In genomic region chr3:112132975-112133448, GRCh38 we compare ENCODE assay signal across 8 cellular contexts. TPM values are rescaled to one million over a fixed set of nuclear protein-coding genes. Genes with fewer than 3 reads are reported as not detected.
A peak's percentile ranks its signal among the peaks of the same experiment; 100 is the strongest.
DNase-seq lines count a peak whose midpoint lies in the region; ATAC-seq and TF ChIP-seq lines count a peak whose summit lies in the region.

Gene GCSAM, minus strand, starts transcription at chr3:112133248. Its CDS starts 128 bp downstream, at chr3:112133120.

- no peaks in the 10 kb centered on the region for H3K9me3 Mint-ChIP-seq in activated CD4-positive, alpha-beta memory T cell treated with anti-CD3 and anti-CD28 coated beads, Interleukin-2, amount 10 ng/mL, durations not matched to agents 7 days and 5 days
- H3K9me3 Mint-ChIP-seq in chondrocyte (ENCODE audit: low read depth) = no peaks in the 10 kb centered on the region

- intact Hi-C loops in heart left ventricle (cut with DNase I) = loop anchor here in 5 of 10 donors (5.0 to 10.0 kb wide), 3 partner anchors 382 to 392 kb away; no protein-coding TSS in a partner anchor

- POLR2A ChIA-PET in activated CD4-positive, alpha-beta memory T cell treated with anti-CD3 and anti-CD28 coated beads, Interleukin-2, amount 10 ng/mL, durations not matched to agents 7 days and 5 days (lab: Charles Lee) = interaction anchor here (0.7 to 1.7 kb wide), 8 partner anchors 13 to 384 kb away, joined by 3 to 5 read pairs (median 4); partner anchors contain the start of genes ABHD10 and CD200
- POLR2A ChIA-PET in HEK293T (lab: Yijun Ruan, JAX) = no interaction called here

- no peak for TF ChIP-seq POLR2A in heart left ventricle (IDR thresholded peaks at IDR 0.05)

- peaks cover 0 to 61% (median 0%) of the 10 kb centered on the region in 12 donors for H3K4me1 ChIP-seq in heart left ventricle

- peaks cover 17% of the 10 kb centered on the region for H3K36me3 Mint-ChIP-seq in activated CD4-positive, alpha-beta memory T cell treated with anti-CD3 and anti-CD28 coated beads, Interleukin-2, amount 10 ng/mL, durations not matched to agents 7 days and 5 days (ENCODE audit: low read depth)
- H3K36me3 Mint-ChIP-seq in chondrocyte (ENCODE audit: low read depth) = no peaks in the 10 kb centered on the region

- H3K27ac Mint-ChIP-seq in activated CD4-positive, alpha-beta memory T cell treated with anti-CD3 and anti-CD28 coated beads, Interleukin-2, amount 10 ng/mL, durations not matched to agents 7 days and 5 days = peak within 1 kb of the TSS; percentile 85
- no peak within 1 kb of the TSS for H3K27ac Mint-ChIP-seq in chondrocyte (ENCODE audit: unreplicated experiment)

- no peaks in the 10 kb centered on the region for H3K27me3 ChIP-seq in HL-60 (ENCODE audit: insufficient read depth, poor library complexity, severe bottlenecking)
- H3K27me3 ChIP-seq in heart left ventricle = no peaks in the 10 kb centered on the region

- DNase-seq in CD1c-positive myeloid dendritic cell (ENCODE audit: extremely low spot score) (peak; percentile 65), HL-60 (ENCODE audit: low read depth in 1 of 2, low spot score in 1 of 2) (peak; percentile 27 to 90), heart left ventricle (peak in 4 of 5 donors; percentile 42 to 70 (median 44)), HEK293T (ENCODE audit: extremely low spot score) (no peak), chondrocyte (ENCODE audit: low spot score) (no peak)
- DNase-seq in activated CD4-positive, alpha-beta memory T cell treated with anti-CD3 and anti-CD28 coated beads, Interleukin-2, amount 10 ng/mL, durations not matched to agents 7 days and 5 days = peak; percentile 75
- DNase-seq in stimulated activated CD8-positive, alpha-beta memory T cell treated with anti-CD3 and anti-CD28 coated beads, Interleukin-12 subunit alpha, Interleukin-12 subunit beta, amount 100 ng/mL, for 24 hours (ENCODE audit: extremely low read depth) = peak; percentile 31

- CTCF ChIA-PET in activated CD4-positive, alpha-beta memory T cell treated with anti-CD3 and anti-CD28 coated beads, Interleukin-2, amount 10 ng/mL, durations not matched to agents 7 days and 5 days (lab: Charles Lee) = interaction anchor here (1.0 to 1.9 kb wide), 2 partner anchors 8 to 21 kb away, joined by 3 to 4 read pairs; no protein-coding TSS in a partner anchor
- CTCF ChIA-PET in HEK293T (lab: Yijun Ruan, JAX) = no interaction called here

- H3K27ac ChIP-seq in HL-60 (replicated peaks) (peak within 1 kb of the TSS; percentile 22), heart left ventricle (peak within 1 kb of the TSS in 1 of 12 donors; percentile 72)

- peak within 1 kb of the TSS; percentile 87 for H3K4me3 Mint-ChIP-seq in activated CD4-positive, alpha-beta memory T cell treated with anti-CD3 and anti-CD28 coated beads, Interleukin-2, amount 10 ng/mL, durations not matched to agents 7 days and 5 days
- no peak within 1 kb of the TSS for H3K4me3 Mint-ChIP-seq in chondrocyte (ENCODE audit: unreplicated experiment)

- no peak for TF ChIP-seq CTCF in HL-60 (IDR thresholded peaks at IDR 0.05; ENCODE audit: insufficient read depth, low read length)
- no peak for TF ChIP-seq CTCF in heart left ventricle (IDR thresholded peaks at IDR 0.05)
- no peak for TF ChIP-seq CTCF in chondrocyte (IDR thresholded peaks at IDR 0.05)

- H3K9me3 ChIP-seq in heart left ventricle = no peaks in the 10 kb centered on the region

- 49 to 59% (median 55%) methylated on average over 5 of the region's 5 CpGs for WGBS in heart left ventricle, 4 donors

- no peak within 1 kb of the TSS for H3K4me3 ChIP-seq in HL-60 (replicated peaks; ENCODE audit: insufficient read depth, low read length)
- H3K4me3 ChIP-seq in heart left ventricle = peak within 1 kb of the TSS in 1 of 12 donors; percentile 43

- ATAC-seq in GM19468 (IDR thresholded peaks at IDR 0.05; ENCODE audit: extremely low read depth, unreplicated experiment) = peak; percentile 54
- peak; percentile 70 to 87 (median 78) for ATAC-seq in heart left ventricle

- no peaks in the 10 kb centered on the region for H3K27me3 Mint-ChIP-seq in activated CD4-positive, alpha-beta memory T cell treated with anti-CD3 and anti-CD28 coated beads, Interleukin-2, amount 10 ng/mL, durations not matched to agents 7 days and 5 days
- peaks cover 2% of the 10 kb centered on the region for H3K27me3 Mint-ChIP-seq in chondrocyte (ENCODE audit: low read depth)

- H3K4me1 Mint-ChIP-seq in activated CD4-positive, alpha-beta memory T cell treated with anti-CD3 and anti-CD28 coated beads, Interleukin-2, amount 10 ng/mL, durations not matched to agents 7 days and 5 days = peaks cover 77% of the 10 kb centered on the region
- H3K4me1 Mint-ChIP-seq in chondrocyte (ENCODE audit: low read depth) = no peaks in the 10 kb centered on the region

- peaks cover 0 to 4% (median 0%) of the 10 kb centered on the region in 9 donors for H3K36me3 ChIP-seq in heart left ventricle

TF ChIP-seq in HEK293T, 16 proteins besides CTCF, POLR2A, EP300 and RAD21:
- TF ChIP-seq TARDBP (IDR thresholded peaks at IDR 0.05) (no peak), ARNT (IDR thresholded peaks at IDR 0.05) (no peak), FOXK2 (IDR thresholded peaks at IDR 0.05) (no peak), LEF1 (IDR thresholded peaks at IDR 0.05; ENCODE audit: borderline replicate concordance) (no peak), HDGF (IDR thresholded peaks at IDR 0.05; ENCODE audit: borderline replicate concordance) (no peak), BHLHE40 (IDR thresholded peaks at IDR 0.05; ENCODE audit: borderline replicate concordance) (no peak), CTBP1 (IDR thresholded peaks at IDR 0.05; ENCODE audit: borderline replicate concordance) (no peak), NFRKB (IDR thresholded peaks at IDR 0.05) (no peak)

RNA-seq across cellular contexts. Expression of gene GCSAM, which starts in this region (rescaled TPM):
- 10 to 100 TPM; 19.6 to 19.9 TPM for total RNA-seq in activated CD4-positive, alpha-beta memory T cell treated with anti-CD3 and anti-CD28 coated beads, Interleukin-2, amount 10 ng/mL, durations not matched to agents 7 days and 5 days
- under 1 TPM in 2 of 9 donors, not detected in 7; 0.27 to 0.59 TPM for total RNA-seq in heart left ventricle
- under 1 TPM in 1 of 2 donors, not detected in 1; 0.12 TPM for polyA plus RNA-seq in heart left ventricle
- not detected in 3 replicates for total RNA-seq in chondrocyte

Comparison
In these comparisons a context has a peak if more than half of its experiments do, and no peak if none do; other contexts are left out.
1. RNA of gene GCSAM (total RNA-seq): 19.6 to 19.9 TPM in activated CD4-positive, alpha-beta memory T cell treated with anti-CD3 and anti-CD28 coated beads, Interleukin-2, amount 10 ng/mL, durations not matched to agents 7 days and 5 days; 0.27 to 0.59 TPM in heart left ventricle and not detected in chondrocyte; every median in the first group is over 10 times any median in the second.
2. Peak in DNase-seq and ATAC-seq in heart left ventricle; RNA of the gene not detected or under 1 TPM.
3. DNase-seq: peak in CD1c-positive myeloid dendritic cell (single experiment), HL-60 (2 of 2), activated CD4-positive, alpha-beta memory T cell treated with anti-CD3 and anti-CD28 coated beads, Interleukin-2, amount 10 ng/mL, durations not matched to agents 7 days and 5 days (single experiment) and stimulated activated CD8-positive, alpha-beta memory T cell treated with anti-CD3 and anti-CD28 coated beads, Interleukin-12 subunit alpha, Interleukin-12 subunit beta, amount 100 ng/mL, for 24 hours (single experiment); none in HEK293T (single experiment) and chondrocyte (single experiment).